In the genomic region with DNA sequence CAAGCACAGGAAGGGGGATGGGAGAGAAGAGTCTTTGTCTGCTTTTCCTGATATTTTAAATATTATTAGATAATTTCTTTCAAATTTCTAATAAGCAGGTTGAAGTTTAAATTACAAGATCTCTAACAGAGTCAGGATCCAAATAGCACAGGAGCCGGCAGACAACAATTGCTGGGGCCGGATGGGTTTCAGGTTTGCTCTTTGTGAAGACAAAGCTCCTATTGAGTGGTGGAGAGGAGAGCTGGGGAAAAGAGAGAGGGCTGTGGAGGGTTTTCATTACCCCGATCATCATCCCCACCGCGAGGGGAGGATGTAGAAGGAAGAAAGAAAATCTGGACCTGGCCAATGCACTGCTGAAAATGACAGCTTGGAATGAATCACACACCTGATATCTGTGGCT, we compare ENCODE assay signal across 13 cellular contexts.
"Had no signal": no experiment of that assay in that cellular context is flagged by ENCODE, and none has a peak within 500 bp of the region (broad histone marks: within the 10 kb centered on the region; RNA-seq: fewer than 3 reads in every experiment).

No MANE protein-coding gene starts in this region.

- H3K36me3 ChIP-seq: right atrium auricular region, tibial nerve had no signal

- H3K4me3 ChIP-seq: lung, right atrium auricular region, smooth muscle cell, tibial nerve had no signal

- H3K4me2 ChIP-seq: smooth muscle cell had no signal

- ATAC-seq: foreskin keratinocyte; left colon; stimulated activated effector memory CD8-positive, alpha-beta T cell treated with anti-CD3 and anti-CD28 coated beads, Interleukin-12 subunit alpha, Interleukin-12 subunit beta, amount 100 ng/mL, for 72 hours had no signal

- H3K27me3 ChIP-seq: right atrium auricular region, tibial nerve had no signal

- H3K4me1 ChIP-seq: foreskin keratinocyte, right atrium auricular region, tibial nerve had no signal

- FAIRE-seq: bronchial epithelial cell had no signal

- H3K27ac ChIP-seq: foreskin keratinocyte, right atrium auricular region, tibial nerve had no signal

- DNase-seq: activated CD4-positive, alpha-beta memory T cell treated with anti-CD3 and anti-CD28 coated beads for 36 hours; activated naive CD4-positive, alpha-beta T cell; aorta; left colon; naive B cell; T1000 had no signal
